Comparison of ENCODE assay signal across 22 cellular contexts in the genomic region with DNA sequence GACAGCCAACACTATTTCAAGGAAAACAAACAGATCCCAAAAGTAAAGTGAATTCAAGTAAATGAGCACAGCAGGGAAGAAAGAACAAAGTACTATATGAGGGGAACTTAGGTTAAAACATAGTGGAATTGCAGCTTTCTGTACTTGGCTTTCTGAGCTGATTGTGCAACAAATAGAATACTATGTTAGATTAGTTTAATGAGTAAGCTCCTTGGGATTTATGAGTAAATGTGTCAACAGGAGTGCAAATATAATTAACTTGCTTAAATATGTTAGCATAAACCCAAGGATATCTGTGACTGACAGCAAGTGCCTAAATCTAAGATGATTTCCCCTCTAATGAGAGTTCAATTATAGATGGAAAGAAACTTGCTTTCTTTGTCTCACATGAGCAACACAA.
"Had no signal": no experiment of that assay in that cellular context is flagged by ENCODE, and none has a peak within 500 bp of the region (broad histone marks: within the 10 kb centered on the region; RNA-seq: fewer than 3 reads in every experiment).

No MANE protein-coding gene starts in this region.

- H3K4me3 ChIP-seq: body of pancreas, pancreas, transverse colon had no signal

- H3K36me3 ChIP-seq: pancreas, transverse colon had no signal

- H3K9me3 ChIP-seq: body of pancreas, pancreas, transverse colon had no signal

- DNase-seq: activated CD4-positive, alpha-beta T cell treated with anti-CD3 and anti-CD28 coated beads for 48 hours; activated CD8-positive, alpha-beta memory T cell treated with anti-CD3 and anti-CD28 coated beads, Interleukin-2, amount 50 U/mL, for 4 hours; activated CD8-positive, alpha-beta T cell treated with anti-CD3 and anti-CD28 coated beads, Interleukin-2, amount 10 ng/mL, durations not matched to agents 7 days and 5 days; activated effector memory CD4-positive, alpha-beta T cell treated with anti-CD3 and anti-CD28 coated beads, Interleukin-2, amount 50 U/mL, for 16 hours; activated T-cell treated with anti-CD3 and anti-CD28 coated beads, Interleukin-2, amount 50 U/mL, for 48 hours; amniotic stem cell; body of pancreas; central memory CD4-positive, alpha-beta T cell; cortex of kidney; effector CD4-positive, alpha-beta T cell; foreskin melanocyte; left cardiac atrium; mammary epithelial cell; pancreas; stimulated activated CD4-positive, alpha-beta T cell treated with anti-CD3 and anti-CD28 coated beads, Interleukin-4, amount 100 ng/mL, for 1 hour; stimulated activated CD8-positive, alpha-beta memory T cell treated with anti-CD3 and anti-CD28 coated beads, Interleukin-4, amount 100 ng/mL, for 48 hours; stimulated activated naive CD4-positive, alpha-beta T cell treated with Interleukin-2 at 50 U/mL for 16 hours; T-helper 17 cell; transverse colon had no signal

- H3K27me3 Mint-ChIP-seq: T-helper 17 cell had no signal

- H3K4me1 Mint-ChIP-seq: neural crest cell, T-helper 17 cell had no signal

- H3K4me1 ChIP-seq: body of pancreas, pancreas, transverse colon had no signal

- H3K27me3 ChIP-seq: body of pancreas, pancreas, transverse colon had no signal

- H3K4me3 Mint-ChIP-seq: activated CD8-positive, alpha-beta T cell treated with anti-CD3 and anti-CD28 coated beads, Interleukin-2, amount 10 ng/mL, durations not matched to agents 7 days and 5 days; neural crest cell; T-helper 17 cell; WTC11 had no signal

- H3K27ac Mint-ChIP-seq: activated CD8-positive, alpha-beta T cell treated with anti-CD3 and anti-CD28 coated beads, Interleukin-2, amount 10 ng/mL, durations not matched to agents 7 days and 5 days; activated naive CD4-positive, alpha-beta T cell treated with anti-CD3 and anti-CD28 coated beads, Interleukin-2, amount 50 U/mL, for 72 hours; T-helper 17 cell had no signal

- H3K27ac ChIP-seq: body of pancreas, pancreas, transverse colon had no signal
